ENCODE assay signal across 19 cellular contexts in the genomic region with DNA sequence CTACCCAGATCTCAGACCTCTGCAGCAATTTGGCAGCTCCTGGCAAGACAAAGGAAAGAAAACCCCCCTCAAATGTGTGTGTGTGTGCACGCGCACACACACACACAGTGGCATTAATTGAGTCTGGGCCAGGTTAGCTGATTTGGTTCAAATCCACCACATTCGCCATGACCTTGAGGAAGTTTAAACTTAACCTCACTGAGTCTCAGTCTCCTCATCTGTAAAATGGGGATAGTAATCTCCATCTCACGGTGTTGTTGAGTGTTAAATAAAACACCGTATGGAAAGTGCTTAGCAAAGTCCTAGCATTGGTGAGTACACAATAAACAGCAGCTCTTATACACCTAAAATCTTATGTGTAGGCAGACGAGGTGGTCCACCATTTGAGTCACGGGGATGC. TPM values are rescaled to one million over a fixed set of nuclear protein-coding genes. Genes with fewer than 3 reads are reported as not detected.
DNase-seq lines count a peak whose midpoint lies in the region; ATAC-seq, FAIRE-seq and TF ChIP-seq lines count a peak whose summit lies in the region.
"Had no signal": no experiment of that assay in that cellular context is flagged by ENCODE, and none has a peak within 500 bp of the region (broad histone marks: within the 10 kb centered on the region; RNA-seq: fewer than 3 reads in every experiment).

No MANE protein-coding gene starts in this region.

- peaks cover 0 to 10% (median 0%) of the 10 kb centered on the region in 11 experiments; a peak in 6 of 22 replicates for H3K27me3 ChIP-seq in BLaER1 treated with 17β-estradiol and CSF1 and Interleukin-3, amounts not matched to agents 10 nM and 100 nM
- peaks cover 0 to 9% of the 10 kb centered on the region in 2 experiments; a peak in 2 of 5 replicates for H3K27me3 ChIP-seq in K562 (ENCODE audit: control insufficient read depth in 2 of 2, insufficient read depth in 2 of 2, low read length in 2 of 2)

- FAIRE-seq in K562 (lab: Jason Lieb, UNC) = no peak
- FAIRE-seq: D721Med, GM18507 had no signal

- no peak for TF ChIP-seq CTCF in activated CD8-positive, alpha-beta T cell treated with anti-CD3 and anti-CD28 coated beads for 36 hours (IDR thresholded peaks at IDR 0.05)
- TF ChIP-seq CTCF in K562 (IDR thresholded peaks at IDR 0.05 in 2 of 3, conservative IDR thresholded peaks at IDR 0.05 in 1 of 3; ENCODE audit: insufficient read depth in 2 of 3, low read depth in 1 of 3, low read length in 3 of 3) = no peak

- intact Hi-C loops in activated CD8-positive, alpha-beta T cell treated with anti-CD3 and anti-CD28 coated beads for 36 hours (cut with micrococcal nuclease) = no loop called here
- intact Hi-C loops in K562 (cut with micrococcal nuclease) = no loop called here

- POLR2A ChIA-PET in activated CD8-positive, alpha-beta T cell treated with anti-CD3 and anti-CD28 coated beads, Interleukin-2, amount 10 ng/mL, durations not matched to agents 7 days and 5 days (lab: Charles Lee) = no interaction called here
- POLR2A ChIA-PET in activated CD8-positive, alpha-beta T cell treated with anti-CD3 and anti-CD28 coated beads for 36 hours (lab: Charles Lee) = no interaction called here
- POLR2A ChIA-PET in K562 (lab: Yijun Ruan, JAX) = no interaction called here

- H3K27me3 Mint-ChIP-seq in activated CD8-positive, alpha-beta T cell treated with anti-CD3 and anti-CD28 coated beads, Interleukin-2, amount 10 ng/mL, durations not matched to agents 7 days and 5 days (ENCODE audit: low read depth) = peaks cover 13% of the 10 kb centered on the region
- peaks cover 13% of the 10 kb centered on the region for H3K27me3 Mint-ChIP-seq in activated CD8-positive, alpha-beta T cell treated with anti-CD3 and anti-CD28 coated beads for 36 hours

- peak overlapping the region in 1 of 11 experiments; percentile 24; a peak in 1 of 22 replicates for H3K27ac ChIP-seq in BLaER1 treated with 17β-estradiol and CSF1 and Interleukin-3, amounts not matched to agents 10 nM and 100 nM
- no peak overlapping the region for H3K27ac ChIP-seq in K562 (ENCODE audit: extremely low read depth, low read depth, low read length)
- H3K27ac ChIP-seq: 22Rv1 had no signal

- H3K79me2 ChIP-seq in K562 (ENCODE audit: control insufficient read depth, insufficient read depth, low read length) = no peaks in the 10 kb centered on the region

- H2AFZ ChIP-seq in K562 (ENCODE audit: low read depth, low read length) = no peak overlapping the region
- H2AFZ ChIP-seq: GM23338 had no signal

- 50% methylated on average over 7 of the region's 7 CpGs for WGBS in K562 (ENCODE audit: insufficient coverage, low coverage, missing lambda C conversion rate)

- H3K9me3 ChIP-seq in BLaER1 treated with 17β-estradiol and CSF1 and Interleukin-3, amounts not matched to agents 10 nM and 100 nM (replicated peaks in 1 of 11) = peaks cover 0 to 7% (median 0%) of the 10 kb centered on the region in 11 experiments; a peak in 2 of 22 replicates
- no peaks in the 10 kb centered on the region for H3K9me3 ChIP-seq in K562 (replicated peaks; ENCODE audit: control insufficient read depth, insufficient read depth, low read depth, low read length)

- TF ChIP-seq EP300 in K562 (IDR thresholded peaks at IDR 0.05; ENCODE audit: low read length) = no peak

- H3K9me3 Mint-ChIP-seq in activated CD8-positive, alpha-beta T cell treated with anti-CD3 and anti-CD28 coated beads, Interleukin-2, amount 10 ng/mL, durations not matched to agents 7 days and 5 days (ENCODE audit: insufficient read depth) = no peaks in the 10 kb centered on the region
- no peaks in the 10 kb centered on the region for H3K9me3 Mint-ChIP-seq in activated CD8-positive, alpha-beta T cell treated with anti-CD3 and anti-CD28 coated beads for 36 hours
- H3K9me3 Mint-ChIP-seq: CD4-positive, alpha-beta T cell; CD8-positive, alpha-beta memory T cell; GM23338; H9 had no signal

- H4K20me1 ChIP-seq in BLaER1 treated with 17β-estradiol and CSF1 and Interleukin-3, amounts not matched to agents 10 nM and 100 nM = no peaks in the 10 kb centered on the region; a peak in 1 of 22 replicates
- H4K20me1 ChIP-seq in K562 (replicated peaks; ENCODE audit: control insufficient read depth, insufficient read depth, low read length) = no peaks in the 10 kb centered on the region

- no peak overlapping the region for H3K9ac ChIP-seq in BLaER1 treated with 17β-estradiol and CSF1 and Interleukin-3, amounts not matched to agents 10 nM and 100 nM
- H3K9ac ChIP-seq in K562 (ENCODE audit: insufficient read depth in 1 of 2, low read depth in 2 of 2, low read length in 2 of 2) = no peak overlapping the region

- no peak overlapping the region for H3K4me3 ChIP-seq in BLaER1 treated with 17β-estradiol and CSF1 and Interleukin-3, amounts not matched to agents 10 nM and 100 nM
- H3K4me3 ChIP-seq in K562 = no peak overlapping the region
- H3K4me3 ChIP-seq: GM23338 had no signal

- peaks cover 3% of the 10 kb centered on the region for H3K4me1 Mint-ChIP-seq in activated CD8-positive, alpha-beta T cell treated with anti-CD3 and anti-CD28 coated beads, Interleukin-2, amount 10 ng/mL, durations not matched to agents 7 days and 5 days (ENCODE audit: low read depth)
- peaks cover 3% of the 10 kb centered on the region for H3K4me1 Mint-ChIP-seq in activated CD8-positive, alpha-beta T cell treated with anti-CD3 and anti-CD28 coated beads for 36 hours (ENCODE audit: low read depth)

- CTCF ChIA-PET in activated CD8-positive, alpha-beta T cell treated with anti-CD3 and anti-CD28 coated beads, Interleukin-2, amount 10 ng/mL, durations not matched to agents 7 days and 5 days (lab: Charles Lee) = interaction anchor here (2.4 kb wide), 1 partner anchor 46 kb away, joined by 7 read pairs; no protein-coding TSS in a partner anchor
- CTCF ChIA-PET in activated CD8-positive, alpha-beta T cell treated with anti-CD3 and anti-CD28 coated beads for 36 hours (lab: Charles Lee) = interaction anchor here (1.3 to 2.8 kb wide), 3 partner anchors 9 to 218 kb away, joined by 4 to 8 read pairs (median 6); no protein-coding TSS in a partner anchor
- CTCF ChIA-PET in K562 (lab: Yijun Ruan, JAX; ENCODE audit: low intra/inter-chr PET ratio) = no interaction called here

- no peak for TF ChIP-seq POLR2A in K562 (conservative IDR thresholded peaks at IDR 0.05)

- peak; percentile 15 for DNase-seq in activated CD8-positive, alpha-beta T cell treated with anti-CD3 and anti-CD28 coated beads, Interleukin-2, amount 10 ng/mL, durations not matched to agents 7 days and 5 days
- DNase-seq in activated CD8-positive, alpha-beta T cell treated with anti-CD3 and anti-CD28 coated beads for 36 hours = no peak
- DNase-seq in K562 (ENCODE audit: extremely low read depth in 1 of 4, low spot score in 3 of 4) (no peak), A172 (ENCODE audit: low spot score) (no peak), DMS 273 (lab: John Stamatoyannopoulos, UW; ENCODE audit: unreplicated experiment) (no peak)
- no peak for DNase-seq in stimulated activated CD4-positive, alpha-beta T cell treated with anti-CD3 and anti-CD28 coated beads, Interleukin-4, amount 100 ng/mL, for 1 hour
- DNase-seq: CD4-positive, alpha-beta T cell; CD8-positive, alpha-beta memory T cell; DMS79 treated with DMSO at 0.1 percent for 48 hours; GF-D8 had no signal

- H3K4me3 Mint-ChIP-seq in activated CD8-positive, alpha-beta T cell treated with anti-CD3 and anti-CD28 coated beads, Interleukin-2, amount 10 ng/mL, durations not matched to agents 7 days and 5 days = no peak overlapping the region
- H3K4me3 Mint-ChIP-seq in activated CD8-positive, alpha-beta T cell treated with anti-CD3 and anti-CD28 coated beads for 36 hours = no peak overlapping the region
- H3K4me3 Mint-ChIP-seq: CD14-positive monocyte; CD4-positive, alpha-beta T cell; GM23338; H9 had no signal

- TF ChIP-seq RAD21 in K562 (CRISPR knock-in tag; conservative IDR thresholded peaks at IDR 0.05 in 1 of 2, IDR thresholded peaks at IDR 0.05 in 1 of 2) = no peak

- peaks cover 0 to 3% (median 0%) of the 10 kb centered on the region in 11 experiments; a peak in 1 of 22 replicates for H3K36me3 ChIP-seq in BLaER1 treated with 17β-estradiol and CSF1 and Interleukin-3, amounts not matched to agents 10 nM and 100 nM
- no peaks in the 10 kb centered on the region for H3K36me3 ChIP-seq in K562 (ENCODE audit: control insufficient read depth, insufficient read depth, low read length)

- no peak overlapping the region for H3K27ac Mint-ChIP-seq in activated CD8-positive, alpha-beta T cell treated with anti-CD3 and anti-CD28 coated beads, Interleukin-2, amount 10 ng/mL, durations not matched to agents 7 days and 5 days
- H3K27ac Mint-ChIP-seq in activated CD8-positive, alpha-beta T cell treated with anti-CD3 and anti-CD28 coated beads for 36 hours = no peak overlapping the region
- H3K27ac Mint-ChIP-seq: CD4-positive, alpha-beta T cell; GM23338; H9 had no signal

- peak overlapping the region in 6 of 11 experiments; percentile 55 to 94 (median 80); a peak in 8 of 22 replicates for H3K4me2 ChIP-seq in BLaER1 treated with 17β-estradiol and CSF1 and Interleukin-3, amounts not matched to agents 10 nM and 100 nM
- no peak overlapping the region for H3K4me2 ChIP-seq in K562 (ENCODE audit: insufficient read depth, low read length)
- H3K4me2 ChIP-seq: GM23338 had no signal

- H3K36me3 Mint-ChIP-seq in activated CD8-positive, alpha-beta T cell treated with anti-CD3 and anti-CD28 coated beads, Interleukin-2, amount 10 ng/mL, durations not matched to agents 7 days and 5 days (ENCODE audit: low read depth) = no peaks in the 10 kb centered on the region
- H3K36me3 Mint-ChIP-seq in activated CD8-positive, alpha-beta T cell treated with anti-CD3 and anti-CD28 coated beads for 36 hours (ENCODE audit: low read depth) = no peaks in the 10 kb centered on the region

- ATAC-seq in activated CD8-positive, alpha-beta T cell treated with anti-CD3 and anti-CD28 coated beads, Interleukin-2, amount 10 ng/mL, durations not matched to agents 7 days and 5 days = no peak
- no peak for ATAC-seq in activated CD8-positive, alpha-beta T cell treated with anti-CD3 and anti-CD28 coated beads for 36 hours
- no peak for ATAC-seq in K562

- H3K4me1 ChIP-seq in BLaER1 treated with 17β-estradiol and CSF1 and Interleukin-3, amounts not matched to agents 10 nM and 100 nM = peaks cover 33 to 98% (median 91%) of the 10 kb centered on the region in 10 experiments
- H3K4me1 ChIP-seq in K562 (replicated peaks in 1 of 2; ENCODE audit: control insufficient read depth in 2 of 2, insufficient read depth in 2 of 2, low read length in 2 of 2) = peaks cover 13 to 24% of the 10 kb centered on the region in 2 experiments

- in situ Hi-C loops in K562 (cut with MboI) = no loop called here

- BruUV-seq in K562 (replicated peaks; lab: Mats Ljungman, UMichigan) = no TSS peak

- H3K9me1 ChIP-seq in K562 (ENCODE audit: control insufficient read depth, insufficient read depth, low read length) = no peaks in the 10 kb centered on the region

RNA-seq across cellular contexts. Expression of a gene that starts 4.9 kb away (rescaled TPM):
- total RNA-seq in activated CD8-positive, alpha-beta T cell treated with anti-CD3 and anti-CD28 coated beads, Interleukin-2, amount 10 ng/mL, durations not matched to agents 7 days and 5 days = not detected
- not detected for total RNA-seq in activated CD8-positive, alpha-beta T cell treated with anti-CD3 and anti-CD28 coated beads for 36 hours
- 0.35 and 1.1 TPM in 2 replicates for total RNA-seq in K562 (2011; cell fraction: chromatin; rRNA removed; ENCODE audit: low replicate concordance)
- 0.92 and 1.2 TPM in 2 replicates for total RNA-seq in K562 (2011; cell fraction: nucleolus; rRNA removed)
- 0.53 and 0.95 TPM in 2 replicates for total RNA-seq in K562 (2011; cell fraction: nucleoplasm; rRNA removed)
- 0.04 and 0.09 TPM in 2 replicates for total RNA-seq in K562 (2014; rRNA removed)
- 0.06 TPM in 1 of 2 replicates, not detected in the other for total RNA-seq in K562 (2014; rRNA removed; fragmentation: Illumina TruSeq; extraction: Trizol)
- not detected in 2 replicates for total RNA-seq in K562 (2015; rRNA removed; fragmentation: Illumina TruSeq; extraction: Trizol)
- total RNA-seq in K562 (2021) = 0.04 and 0.13 TPM in 2 replicates
- 0.35 and 0.39 TPM in 2 replicates for polyA plus RNA-seq in K562 (2011; rRNA removed)
- polyA plus RNA-seq in K562 (2011; cell fraction: cytosol; rRNA removed) = 0.47 and 0.58 TPM in 2 replicates
- polyA plus RNA-seq in K562 (2011; cell fraction: nucleus; rRNA removed) = 0.76 and 1.2 TPM in 2 replicates
- polyA plus RNA-seq in K562 (2012) = 0.16 and 0.83 TPM in 2 replicates
- 0.03 and 0.04 TPM in 2 replicates for polyA plus RNA-seq in K562 (2014; fragmentation: Illumina TruSeq; extraction: Trizol)
- under 1 TPM in 1 of 2 experiments, not detected in 1; 0.04 TPM for polyA plus RNA-seq in K562 (2014; fragmentation: Nextera tagmentation; extraction: Ambion mirVana)
- polyA plus RNA-seq in K562 (2014; rRNA removed) = 0.05 and 0.07 TPM in 2 replicates
- polyA minus RNA-seq in K562 (2011; rRNA and poly(A)+ RNA removed) = 0.21 and 0.24 TPM in 2 replicates
- polyA minus RNA-seq in K562 (2011; cell fraction: cytosol; rRNA and poly(A)+ RNA removed) = 0.48 TPM in 1 of 2 replicates, not detected in the other
- polyA minus RNA-seq in K562 (2011; cell fraction: nucleus; rRNA and poly(A)+ RNA removed) = 0.22 and 0.27 TPM in 2 replicates
- total RNA-seq in A172 (2014; rRNA removed; shearing (Covaris generic)) = 15.4 and 24.9 TPM in 2 replicates
- total RNA-seq: A673; CD4-positive, alpha-beta T cell; CD8-positive, alpha-beta memory T cell; G401 had no signal
